ENCODE assay signal across 8 cellular contexts in the genomic region with DNA sequence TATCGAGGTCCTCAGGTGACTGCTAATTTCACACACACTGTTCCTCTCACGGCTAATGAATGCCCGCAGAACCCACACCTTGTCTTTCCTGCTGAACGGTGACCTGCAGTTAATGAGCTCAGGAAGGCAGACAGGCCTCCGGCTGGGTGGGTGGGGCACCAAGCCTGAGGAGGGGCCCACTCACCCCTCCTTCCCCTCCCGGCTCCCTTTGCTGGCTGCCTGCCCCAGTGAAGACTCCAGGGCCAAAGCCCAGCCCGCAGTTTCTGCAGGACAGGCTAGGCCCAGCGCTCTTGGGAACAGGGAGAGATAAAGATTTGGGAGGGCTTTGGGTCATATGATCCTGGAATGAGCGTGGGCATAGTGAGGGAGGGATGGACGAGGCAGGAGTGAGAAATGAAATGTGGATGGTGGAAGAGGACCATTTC. TPM values are rescaled to one million over a fixed set of nuclear protein-coding genes. Genes with fewer than 3 reads are reported as not detected.
DNase-seq lines count a peak whose midpoint lies in the region; ATAC-seq, FAIRE-seq and TF ChIP-seq lines count a peak whose summit lies in the region.

No MANE protein-coding gene starts in this region.

- H3K36me3 ChIP-seq in liver (ENCODE audit: control insufficient read depth in 4 of 4, insufficient read depth in 3 of 4, low read depth in 1 of 4, low read length in 3 of 4): no peaks in the 10 kb centered on the region
- H3K36me3 ChIP-seq in HepG2 (replicated peaks in 1 of 2; ENCODE audit: control insufficient read depth in 1 of 2, insufficient read depth in 2 of 2, low read length in 2 of 2): no peaks in the 10 kb centered on the region
- no peaks in the 10 kb centered on the region for H3K36me3 ChIP-seq in astrocyte (ENCODE audit: insufficient read depth, low read length)

- no peak for TF ChIP-seq CTCF in liver (IDR thresholded peaks at IDR 0.05; ENCODE audit: low read depth, low read length, missing input control)
- TF ChIP-seq CTCF in HepG2 (CRISPR knock-in tag; IDR thresholded peaks at IDR 0.05): no peak
- TF ChIP-seq CTCF in astrocyte (IDR thresholded peaks at IDR 0.05; ENCODE audit: insufficient read depth, low read depth, low read length): no peak

- BruUV-seq in HepG2 (replicated peaks; lab: Mats Ljungman, UMichigan): no TSS peak

- H4K20me1 ChIP-seq in HepG2 (ENCODE audit: insufficient read depth, low read length) (no peaks in the 10 kb centered on the region), astrocyte (ENCODE audit: insufficient read depth, low read length) (no peaks in the 10 kb centered on the region)

- no peaks in the 10 kb centered on the region for H3K4me1 ChIP-seq in liver (ENCODE audit: control insufficient read depth in 4 of 4, insufficient read depth in 4 of 4, low read length in 3 of 4)
- no peaks in the 10 kb centered on the region for H3K4me1 ChIP-seq in HepG2 (ENCODE audit: insufficient read depth, low read length)
- H3K4me1 ChIP-seq in astrocyte (ENCODE audit: insufficient read depth, low read length): no peaks in the 10 kb centered on the region

- no peaks in the 10 kb centered on the region for H3K9me3 ChIP-seq in liver (ENCODE audit: control insufficient read depth in 4 of 4, low read length in 3 of 4)
- H3K9me3 ChIP-seq in HepG2 (ENCODE audit: low read length): no peaks in the 10 kb centered on the region
- H3K9me3 ChIP-seq in astrocyte (ENCODE audit: insufficient read depth, low read depth, low read length): no peaks in the 10 kb centered on the region

- H3K4me1 Mint-ChIP-seq in astrocyte (ENCODE audit: low read depth, unreplicated experiment): peaks cover 7% of the 10 kb centered on the region

- DNase-seq in HepG2 (ENCODE audit: low spot score): no peak
- DNase-seq in astrocyte (ENCODE audit: low read depth): peak; percentile 59
- no peak for DNase-seq in left lobe of liver (ENCODE audit: low spot score)
- DNase-seq in activated naive CD4-positive, alpha-beta T cell treated with anti-CD3 and anti-CD28 coated beads, Interleukin-2, amount 50 U/mL, for 16 hours: no peak
- DNase-seq in activated CD8-positive, alpha-beta memory T cell treated with anti-CD3 and anti-CD28 coated beads, Interleukin-2, amount 50 U/mL, for 4 hours: no peak

- H2AFZ ChIP-seq in HepG2 (ENCODE audit: low read length): no peak overlapping the region
- no peak overlapping the region for H2AFZ ChIP-seq in astrocyte (ENCODE audit: low read depth, low read length)

- FAIRE-seq in HepG2 (lab: Jason Lieb, UNC): no peak
- FAIRE-seq in astrocyte (lab: Jason Lieb, UNC): no peak

- H3K9ac ChIP-seq in liver (ENCODE audit: low read depth in 1 of 2, low read length in 2 of 2) (no peak overlapping the region), HepG2 (ENCODE audit: insufficient read depth, low read depth, low read length) (no peak overlapping the region), astrocyte (ENCODE audit: low read length) (no peak overlapping the region)

- no peaks in the 10 kb centered on the region for H3K36me3 Mint-ChIP-seq in astrocyte (ENCODE audit: low read depth, unreplicated experiment)

- H3K9me3 Mint-ChIP-seq in astrocyte (ENCODE audit: unreplicated experiment): no peaks in the 10 kb centered on the region

- ATAC-seq in HepG2 (no peak), left lobe of liver (peak; percentile 49), HG03432 (IDR thresholded peaks at IDR 0.05; ENCODE audit: unreplicated experiment) (no peak), GM18519 (IDR thresholded peaks at IDR 0.05; ENCODE audit: low FRiP score, unreplicated experiment) (no peak)

- WGBS in liver: 39% methylated on average over 10 of the region's 10 CpGs
- 3% methylated on average over 9 of the region's 10 CpGs for WGBS in HepG2 (ENCODE audit: low lambda C conversion rate)

- POLR2A ChIA-PET in HepG2 (lab: Yijun Ruan, JAX): no interaction called here

- TF ChIP-seq EP300 in HepG2 (IDR thresholded peaks at IDR 0.05; ENCODE audit: low read depth in 2 of 2, low read length in 2 of 2): no peak
- TF ChIP-seq EP300 in HepG2 (CRISPR knock-in tag; IDR thresholded peaks at IDR 0.05; ENCODE audit: borderline replicate concordance): no peak

- H3K4me3 Mint-ChIP-seq in astrocyte (ENCODE audit: unreplicated experiment): no peak overlapping the region

- H3K79me2 ChIP-seq in HepG2 (ENCODE audit: insufficient read depth, low read length): no peaks in the 10 kb centered on the region
- no peaks in the 10 kb centered on the region for H3K79me2 ChIP-seq in astrocyte (ENCODE audit: insufficient read depth, low read length)

- no peak overlapping the region for H3K27ac ChIP-seq in liver (ENCODE audit: low read depth in 1 of 2, low read length in 2 of 2)
- no peak overlapping the region for H3K27ac ChIP-seq in HepG2 (ENCODE audit: extremely low read length, insufficient read depth, low read length)
- no peak overlapping the region for H3K27ac ChIP-seq in astrocyte (ENCODE audit: low read depth, low read length)

- TF ChIP-seq RAD21 in liver (IDR thresholded peaks at IDR 0.05): no peak
- no peak for TF ChIP-seq RAD21 in HepG2 (CRISPR knock-in tag; IDR thresholded peaks at IDR 0.05)

- H3K4me2 ChIP-seq in HepG2 (ENCODE audit: low read depth, low read length) (no peak overlapping the region), astrocyte (ENCODE audit: low read length) (no peak overlapping the region)

- CTCF ChIA-PET in HepG2 (lab: Yijun Ruan, JAX; ENCODE audit: low intra/inter-chr PET ratio, low total read pairs): no interaction called here

- H3K27me3 Mint-ChIP-seq in astrocyte (ENCODE audit: low read depth, unreplicated experiment): peaks cover 78% of the 10 kb centered on the region

- no peak overlapping the region for H3K27ac Mint-ChIP-seq in astrocyte (ENCODE audit: unreplicated experiment)

- in situ Hi-C loops in HepG2 (cut with HindIII; ENCODE audit: extremely low pct_ligation_motif_present, low pct_unique_long_range_greater_than_20kb): no loop called here

- H3K27me3 ChIP-seq in liver (ENCODE audit: control insufficient read depth in 4 of 4, insufficient read depth in 4 of 4, low read length in 3 of 4) (peaks cover 0 to 8% (median 0%) of the 10 kb centered on the region in 4 donors), HepG2 (ENCODE audit: control insufficient read depth in 1 of 2, insufficient read depth in 2 of 2, low read length in 2 of 2) (peaks cover 4 to 43% of the 10 kb centered on the region in 2 experiments; a peak in 3 of 5 replicates), astrocyte (ENCODE audit: insufficient read depth, low read length) (peaks cover 36% of the 10 kb centered on the region)

- TF ChIP-seq POLR2A in HepG2 (IDR thresholded peaks at IDR 0.05; ENCODE audit: insufficient read depth in 1 of 2, low read depth in 2 of 2, low read length in 2 of 2): no peak

- intact Hi-C loops in HepG2 (cut with micrococcal nuclease; ENCODE audit: unreplicated experiment): no loop called here

- H3K4me3 ChIP-seq in liver (ENCODE audit: low read depth in 1 of 3, low read length in 3 of 3): no peak overlapping the region
- H3K4me3 ChIP-seq in HepG2 (replicated peaks in 1 of 3; ENCODE audit: insufficient read depth in 1 of 3, low read depth in 2 of 3, low read length in 3 of 3): no peak overlapping the region
- no peak overlapping the region for H3K4me3 ChIP-seq in astrocyte (ENCODE audit: insufficient read depth, low read depth, low read length)

TF ChIP-seq in liver, 16 proteins besides CTCF, POLR2A, EP300 and RAD21:
- TF ChIP-seq, protein P1, sequence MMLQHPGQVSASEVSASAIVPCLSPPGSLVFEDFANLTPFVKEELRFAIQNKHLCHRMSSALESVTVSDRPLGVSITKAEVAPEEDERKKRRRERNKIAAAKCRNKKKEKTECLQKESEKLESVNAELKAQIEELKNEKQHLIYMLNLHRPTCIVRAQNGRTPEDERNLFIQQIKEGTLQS (IDR thresholded peaks at IDR 0.05): no peak
- peak; percentile 16 for TF ChIP-seq SP1 (IDR thresholded peaks at IDR 0.05)

RNA-seq across cellular contexts. Expression of a gene that starts 26.4 kb away (rescaled TPM):
- under 1 TPM; 0.08 to 0.09 TPM for total RNA-seq in liver
- polyA plus RNA-seq in liver: under 1 TPM in 1 of 2 donors, not detected in 1; 0.02 TPM
- 0.13 TPM in 1 of 2 replicates, not detected in the other for total RNA-seq in HepG2 (2016; rRNA removed; fragmentation: Illumina TruSeq; extraction: Trizol)
- not detected in 2 replicates for total RNA-seq in HepG2 (2016; cell fraction: cytosol; rRNA removed; fragmentation: Illumina TruSeq; extraction: Trizol; ENCODE audit: low read depth)
- total RNA-seq in HepG2 (2016; cell fraction: insoluble cytoplasmic fraction; rRNA removed; fragmentation: Illumina TruSeq; extraction: Trizol): 0.06 TPM in 1 of 2 replicates, not detected in the other
- total RNA-seq in HepG2 (2016; cell fraction: membrane; rRNA removed; fragmentation: Illumina TruSeq; extraction: Trizol): 0.07 TPM in 1 of 2 replicates, not detected in the other
- total RNA-seq in HepG2 (2016; cell fraction: nucleus; rRNA removed; fragmentation: Illumina TruSeq; extraction: Trizol): 0.25 TPM in 1 of 2 replicates, not detected in the other
- polyA plus RNA-seq in HepG2 (2011; rRNA removed): not detected in 2 replicates
- not detected in 2 replicates for polyA plus RNA-seq in HepG2 (2011; cell fraction: cytosol; rRNA removed)
- not detected in 2 replicates for polyA plus RNA-seq in HepG2 (2011; cell fraction: nucleus; rRNA removed)
- 0.07 TPM in 1 of 2 replicates, not detected in the other for polyA plus RNA-seq in HepG2 (2012)
- polyA plus RNA-seq in HepG2 (2016; cell fraction: cytosol; fragmentation: Illumina TruSeq; extraction: Trizol; ENCODE audit: low read depth): not detected in 2 replicates
- 0.11 and 0.15 TPM in 2 replicates for polyA plus RNA-seq in HepG2 (2016; cell fraction: insoluble cytoplasmic fraction; fragmentation: Illumina TruSeq; extraction: Trizol; ENCODE audit: low read depth)
- polyA plus RNA-seq in HepG2 (2016; cell fraction: membrane; fragmentation: Illumina TruSeq; extraction: Trizol; ENCODE audit: low read depth): 0.06 TPM in 1 of 2 replicates, not detected in the other
- not detected in 2 replicates for polyA plus RNA-seq in HepG2 (2016; cell fraction: nucleus; fragmentation: Illumina TruSeq; extraction: Trizol; ENCODE audit: insufficient read depth, low read depth)
- 0.54 TPM in 1 of 2 replicates, not detected in the other for polyA minus RNA-seq in HepG2 (2011; rRNA and poly(A)+ RNA removed; ENCODE audit: low replicate concordance)
- not detected in 2 replicates for polyA minus RNA-seq in HepG2 (2011; cell fraction: cytosol; rRNA and poly(A)+ RNA removed)
- not detected in 2 replicates for polyA minus RNA-seq in HepG2 (2011; cell fraction: nucleus; rRNA and poly(A)+ RNA removed)
- 1.2 TPM in 2 replicates for total RNA-seq in astrocyte
- total RNA-seq in left lobe of liver: 0.38 TPM
